Comparison of ENCODE assay signal across 28 cellular contexts in the genomic region with DNA sequence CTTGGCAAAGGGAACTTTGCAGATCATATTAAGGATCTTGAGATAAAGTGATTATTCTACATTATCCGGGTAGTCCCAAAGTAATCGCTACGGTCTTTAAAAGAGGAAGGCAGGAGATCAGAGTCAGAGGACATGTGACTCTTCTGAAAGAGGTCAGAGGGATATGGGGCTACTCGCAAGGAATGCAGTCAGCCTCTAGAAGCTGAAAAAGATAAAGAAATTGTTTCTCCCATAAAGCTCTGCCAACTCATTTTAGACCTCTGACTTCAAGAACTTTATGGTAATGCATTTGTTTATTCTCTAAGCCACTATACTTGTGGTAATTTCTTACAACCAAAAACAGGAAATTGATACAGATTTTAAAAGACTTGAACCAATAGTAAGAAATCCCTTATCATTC. TPM values are rescaled to one million over a fixed set of nuclear protein-coding genes. Genes with fewer than 3 reads are reported as not detected.
"Had no signal": no experiment of that assay in that cellular context is flagged by ENCODE, and none has a peak within 500 bp of the region (broad histone marks: within the 10 kb centered on the region; RNA-seq: fewer than 3 reads in every experiment).

No MANE protein-coding gene starts in this region.

- DNase-seq: activated CD4-positive, alpha-beta T cell treated with anti-CD3 and anti-CD28 coated beads for 48 hours; activated CD4-positive, alpha-beta T cell treated with anti-CD3 and anti-CD28 coated beads, Interleukin-2, amount 50 U/mL, for 48 hours; activated CD8-positive, alpha-beta memory T cell treated with anti-CD3 and anti-CD28 coated beads for 24 hours; activated effector memory CD4-positive, alpha-beta T cell treated with Interleukin-2 at 50 U/mL for 16 hours; activated naive CD4-positive, alpha-beta T cell treated with Interleukin-2 at 50 U/mL for 16 hours; colonic mucosa; effector CD8-positive, alpha-beta T cell; esophagus squamous epithelium; gastrocnemius medialis; glutamatergic neuron; left cardiac atrium; lower lobe of right lung; nephron progenitor cell; ovary; retina; stimulated activated naive CD4-positive, alpha-beta T cell; T-helper 17 cell; T1000; tibial artery; WERI-Rb-1 had no signal

- H3K27me3 ChIP-seq: colonic mucosa, esophagus squamous epithelium, gastrocnemius medialis, hepatocyte, ovary, suprapubic skin, tibial artery had no signal

- H3K4me1 ChIP-seq: colonic mucosa, esophagus squamous epithelium, gastrocnemius medialis, lower lobe of right lung, prostate gland, suprapubic skin, tibial artery had no signal

- H3K9me3 ChIP-seq: colonic mucosa, esophagus squamous epithelium, gastrocnemius medialis, lower lobe of right lung, ovary, prostate gland, suprapubic skin, tibial artery had no signal

- H3K4me3 ChIP-seq: colonic mucosa, esophagus squamous epithelium, gastrocnemius medialis, hepatocyte, lower lobe of right lung, ovary, prostate gland, suprapubic skin, tibial artery had no signal

- ATAC-seq: activated CD4-positive, CD25-positive, alpha-beta regulatory T cell treated with anti-CD3 and anti-CD28 coated beads, Interleukin-2, amount 50 U/mL, for 24 hours; gastrocnemius medialis; left cardiac atrium; lower lobe of right lung; T-helper 17 cell had no signal

- H3K36me3 ChIP-seq: colonic mucosa, esophagus squamous epithelium, gastrocnemius medialis, lower lobe of right lung, ovary, prostate gland, suprapubic skin, tibial artery, WERI-Rb-1 had no signal

- H3K27ac ChIP-seq: colonic mucosa, epithelial cell of prostate, esophagus squamous epithelium, gastrocnemius medialis, hepatocyte, lower lobe of right lung, ovary, prostate gland, suprapubic skin, tibial artery, WERI-Rb-1 had no signal

RNA-seq across cellular contexts. Expression of gene NPY5R, which starts 48.6 kb away (rescaled TPM):
- total RNA-seq: bronchial epithelial cell, dermis microvascular lymphatic vessel endothelial cell, gastrocnemius medialis, lower lobe of right lung, T-helper 17 cell had no signal
- polyA plus RNA-seq: keratinocyte had no signal

RNA-seq across cellular contexts. Expression of gene NPY1R, which starts 59.9 kb away (rescaled TPM):
- total RNA-seq: dermis microvascular lymphatic vessel endothelial cell, T-helper 17 cell had no signal
